ENCODE assay signal across 8 cellular contexts in genomic region chr17:7841309-7841621, GRCh38. TPM values are rescaled to one million over a fixed set of nuclear protein-coding genes. Genes with fewer than 3 reads are reported as not detected.
DNase-seq lines count a peak whose midpoint lies in the region; ATAC-seq and TF ChIP-seq lines count a peak whose summit lies in the region.

No MANE protein-coding gene starts in this region.

- peak overlapping the region; percentile 51 for H3K4me3 ChIP-seq in mucosa of descending colon

- peak overlapping the region; percentile 87 for H3K27ac Mint-ChIP-seq in MCF 10A (ENCODE audit: low read depth, unreplicated experiment)

- no peaks in the 10 kb centered on the region for H3K36me3 ChIP-seq in ES-I3 (ENCODE audit: insufficient read depth, low read length)
- H3K36me3 ChIP-seq in mucosa of descending colon (ENCODE audit: low read depth): no peaks in the 10 kb centered on the region

- peak overlapping the region; percentile 79 for H3K4me3 Mint-ChIP-seq in MCF 10A (ENCODE audit: unreplicated experiment)

- peaks cover 8% of the 10 kb centered on the region for H3K4me1 ChIP-seq in ES-I3 (ENCODE audit: insufficient read depth, low read length)
- H3K4me1 ChIP-seq in mucosa of descending colon (ENCODE audit: low read depth): peaks cover 52% of the 10 kb centered on the region

- ATAC-seq in mucosa of descending colon: no peak
- ATAC-seq in GM18909 (IDR thresholded peaks at IDR 0.05; ENCODE audit: poor library complexity, unreplicated experiment): no peak
- no peak for ATAC-seq in HG02759 (IDR thresholded peaks at IDR 0.05; ENCODE audit: unreplicated experiment)

- no peaks in the 10 kb centered on the region for H3K9me3 Mint-ChIP-seq in MCF 10A (ENCODE audit: unreplicated experiment)

- H3K9me3 ChIP-seq in ES-I3 (ENCODE audit: control insufficient read depth, insufficient read depth, low read length) (no peaks in the 10 kb centered on the region), mucosa of descending colon (no peaks in the 10 kb centered on the region)

- peaks cover 55% of the 10 kb centered on the region for H3K36me3 Mint-ChIP-seq in MCF 10A (ENCODE audit: insufficient read depth, unreplicated experiment)

- DNase-seq in NCI-H146 treated with DMSO at 0.1 percent for 48 hours (lab: John Stamatoyannopoulos, UW; ENCODE audit: unreplicated experiment) (peak; percentile 58), MCF 10A (ENCODE audit: unreplicated experiment) (no peak), mucosa of descending colon (no peak), RKO (ENCODE audit: low spot score) (no peak), HCEC 1CT (no peak)

- intact Hi-C loops in MCF 10A (cut with micrococcal nuclease): no loop called here
- intact Hi-C loops in mucosa of descending colon (cut with DNase I, micrococcal nuclease): no loop called here

- CTCF ChIA-PET in MCF 10A (lab: Yijun Ruan, JAX): interaction anchor here (0.6 to 5.8 kb wide), 6 partner anchors 10 to 220 kb away, joined by 3 to 32 read pairs (median 4); no protein-coding TSS in a partner anchor

- H3K4me1 Mint-ChIP-seq in MCF 10A (ENCODE audit: insufficient read depth, unreplicated experiment): peaks cover 56% of the 10 kb centered on the region

- H3K27me3 Mint-ChIP-seq in MCF 10A (ENCODE audit: insufficient read depth, unreplicated experiment): no peaks in the 10 kb centered on the region

- POLR2A ChIA-PET in MCF 10A (lab: Yijun Ruan, JAX): interaction anchor here (0.5 to 5.7 kb wide), 10 partner anchors 15 to 526 kb away, joined by 3 to 65 read pairs (median 4); partner anchors contain the start of genes CYB5D1, GPS2, NAA38 and TP53

- peak overlapping the region; percentile 80; the same call in 1 of the 2 replicates for H3K9ac ChIP-seq in ES-I3 (ENCODE audit: low read depth, low read length)

- BruUV-seq in MCF 10A (replicated peaks; lab: Mats Ljungman, UMichigan): no TSS peak

- no peak for TF ChIP-seq CTCF in MCF 10A (IDR thresholded peaks at IDR 0.05; ENCODE audit: unreplicated experiment)
- no peak for TF ChIP-seq CTCF in mucosa of descending colon (IDR thresholded peaks at IDR 0.05)

RNA-seq across cellular contexts. Expression of gene KDM6B, which starts 7.2 kb away (rescaled TPM):
- total RNA-seq in MCF 10A (2022) (37.9 and 39.8 TPM in 2 replicates), mucosa of descending colon (10 to 100 TPM; 44.3 to 73.6 (median 54.6) TPM)

RNA-seq across cellular contexts. Expression of gene TMEM88, which starts 13.6 kb away (rescaled TPM):
- total RNA-seq in MCF 10A (2022) (3.5 and 4.4 TPM in 2 replicates), mucosa of descending colon (1 to 10 TPM; 3.5 to 8.5 (median 6.9) TPM)

RNA-seq across cellular contexts. Expression of gene NAA38, which starts 16.1 kb away (rescaled TPM):
- 70.2 and 83.4 TPM in 2 replicates for total RNA-seq in MCF 10A (2022)
- total RNA-seq in mucosa of descending colon: 10 to 100 TPM; 51.2 to 73.5 (median 58.2) TPM

RNA-seq across cellular contexts. Expression of gene CYB5D1, which starts 16.5 kb away (rescaled TPM):
- total RNA-seq in MCF 10A (2022) (23.1 and 23.2 TPM in 2 replicates), mucosa of descending colon (10 to 100 TPM; 11.5 to 17.0 (median 12.2) TPM)

RNA-seq across cellular contexts. Expression of gene CHD3, which starts 47.3 kb away (rescaled TPM):
- total RNA-seq in MCF 10A (2022) (78.5 and 87.1 TPM in 2 replicates), mucosa of descending colon (100 to 1,000 TPM in 1 of 3 donors, 10 to 100 TPM in 2; 52.7 to 151 (median 56.5) TPM)
